In genomic region chr13:100089633-100090032, GRCh38 we compare ENCODE assay signal across 8 cellular contexts. TPM values are rescaled to one million over a fixed set of nuclear protein-coding genes. Genes with fewer than 3 reads are reported as not detected.
DNase-seq lines count a peak whose midpoint lies in the region; ATAC-seq and TF ChIP-seq lines count a peak whose summit lies in the region.

No MANE protein-coding gene starts in this region.

- peak overlapping the region; percentile 76 for H3K4me3 ChIP-seq in iPS-20b (ENCODE audit: low read length)

- CTCF ChIA-PET in HEK293T (lab: Yijun Ruan, JAX) = interaction anchor here (0.6 kb wide), 1 partner anchor 395 kb away, joined by 3 read pairs; no protein-coding TSS in a partner anchor

- H3K4me1 ChIP-seq in iPS-20b (ENCODE audit: insufficient read depth, low read length) = peaks cover 7% of the 10 kb centered on the region

- peak; percentile 4 for DNase-seq in stimulated activated CD4-positive, alpha-beta T cell treated with anti-CD3 and anti-CD28 coated beads, Interleukin-4, amount 100 ng/mL, for 24 hours
- no peak for DNase-seq in stimulated activated CD4-positive, alpha-beta T cell treated with anti-CD3 and anti-CD28 coated beads, Interleukin-2, amount 100 ng/mL, for 48 hours
- DNase-seq in HEK293T (ENCODE audit: extremely low spot score) (no peak), NCI-H345 treated with DMSO at 0.1 percent for 48 hours (lab: John Stamatoyannopoulos, UW; ENCODE audit: unreplicated experiment) (no peak)

- no peaks in the 10 kb centered on the region for H3K4me1 Mint-ChIP-seq in activated T-helper 17 cell treated with anti-CD3 and anti-CD28 coated beads, Interleukin-2, amount 50 U/mL, for 72 hours
- H3K4me1 Mint-ChIP-seq in stimulated activated naive CD8-positive, alpha-beta T cell treated with anti-CD3 and anti-CD28 coated beads, Interleukin-15, Interleukin-2, amounts not matched to agents 100 ng/mL and 50 ng/mL, for 24 hours (ENCODE audit: low read depth) = peaks cover 19% of the 10 kb centered on the region

- H3K9ac ChIP-seq in iPS-20b (ENCODE audit: low read depth, low read length) = peak overlapping the region; percentile 73; the same call in 1 of the 2 replicates

- no peaks in the 10 kb centered on the region for H3K27me3 ChIP-seq in iPS-20b (ENCODE audit: insufficient read depth, low read length)

- peaks cover 22% of the 10 kb centered on the region for H3K36me3 ChIP-seq in iPS-20b (ENCODE audit: insufficient read depth, low read depth, low read length)

- H3K27ac ChIP-seq in iPS-20b (ENCODE audit: low read length) = peak overlapping the region; percentile 51

- H3K4me3 Mint-ChIP-seq in activated T-helper 17 cell treated with anti-CD3 and anti-CD28 coated beads, Interleukin-2, amount 50 U/mL, for 72 hours = peak overlapping the region; percentile 96
- H3K4me3 Mint-ChIP-seq in stimulated activated naive CD8-positive, alpha-beta T cell treated with anti-CD3 and anti-CD28 coated beads, Interleukin-15, Interleukin-2, amounts not matched to agents 100 ng/mL and 50 ng/mL, for 24 hours = peak overlapping the region; percentile 93

- POLR2A ChIA-PET in HEK293T (lab: Yijun Ruan, JAX) = interaction anchor here (0.5 to 1.9 kb wide), 10 partner anchors 9 to 119 kb away, joined by 3 to 17 read pairs (median 4); partner anchors contain the start of genes ZIC2 and ZIC5

- no peaks in the 10 kb centered on the region for H3K36me3 Mint-ChIP-seq in activated T-helper 17 cell treated with anti-CD3 and anti-CD28 coated beads, Interleukin-2, amount 50 U/mL, for 72 hours (ENCODE audit: low read depth)
- peaks cover 9% of the 10 kb centered on the region for H3K36me3 Mint-ChIP-seq in stimulated activated naive CD8-positive, alpha-beta T cell treated with anti-CD3 and anti-CD28 coated beads, Interleukin-15, Interleukin-2, amounts not matched to agents 100 ng/mL and 50 ng/mL, for 24 hours (ENCODE audit: low read depth)

- ATAC-seq in HG03135 (IDR thresholded peaks at IDR 0.05; ENCODE audit: unreplicated experiment) = peak; percentile 49
- peak; percentile 72 for ATAC-seq in activated T-helper 17 cell treated with anti-CD3 and anti-CD28 coated beads, Interleukin-2, amount 50 U/mL, for 72 hours (replicated peaks)

- H3K27ac Mint-ChIP-seq in activated T-helper 17 cell treated with anti-CD3 and anti-CD28 coated beads, Interleukin-2, amount 50 U/mL, for 72 hours = peak overlapping the region; percentile 86
- peak overlapping the region; percentile 65 for H3K27ac Mint-ChIP-seq in stimulated activated naive CD8-positive, alpha-beta T cell treated with anti-CD3 and anti-CD28 coated beads, Interleukin-15, Interleukin-2, amounts not matched to agents 100 ng/mL and 50 ng/mL, for 24 hours

- no peaks in the 10 kb centered on the region for H3K9me3 Mint-ChIP-seq in activated T-helper 17 cell treated with anti-CD3 and anti-CD28 coated beads, Interleukin-2, amount 50 U/mL, for 72 hours
- no peaks in the 10 kb centered on the region for H3K9me3 Mint-ChIP-seq in stimulated activated naive CD8-positive, alpha-beta T cell treated with anti-CD3 and anti-CD28 coated beads, Interleukin-15, Interleukin-2, amounts not matched to agents 100 ng/mL and 50 ng/mL, for 24 hours

- H3K27me3 Mint-ChIP-seq in activated T-helper 17 cell treated with anti-CD3 and anti-CD28 coated beads, Interleukin-2, amount 50 U/mL, for 72 hours = no peaks in the 10 kb centered on the region
- no peaks in the 10 kb centered on the region for H3K27me3 Mint-ChIP-seq in stimulated activated naive CD8-positive, alpha-beta T cell treated with anti-CD3 and anti-CD28 coated beads, Interleukin-15, Interleukin-2, amounts not matched to agents 100 ng/mL and 50 ng/mL, for 24 hours

- no peaks in the 10 kb centered on the region for H3K9me3 ChIP-seq in iPS-20b (ENCODE audit: insufficient read depth, low read depth, low read length)

TF ChIP-seq in HEK293T, 16 proteins besides CTCF, POLR2A, EP300 and RAD21:
- TF ChIP-seq NFRKB (IDR thresholded peaks at IDR 0.05) (no peak), BHLHE40 (IDR thresholded peaks at IDR 0.05; ENCODE audit: borderline replicate concordance) (no peak), HDGF (IDR thresholded peaks at IDR 0.05; ENCODE audit: borderline replicate concordance) (no peak), L3MBTL2 (conservative IDR thresholded peaks at IDR 0.05) (no peak), ARNT (IDR thresholded peaks at IDR 0.05) (no peak), CTBP1 (IDR thresholded peaks at IDR 0.05; ENCODE audit: borderline replicate concordance) (no peak), PKNOX1 (IDR thresholded peaks at IDR 0.05) (no peak; the same call in 1 of the 2 replicates), LEF1 (IDR thresholded peaks at IDR 0.05; ENCODE audit: borderline replicate concordance) (no peak), ZNF384 (IDR thresholded peaks at IDR 0.05) (no peak), ELF4 (IDR thresholded peaks at IDR 0.05) (no peak)

RNA-seq across cellular contexts. Expression of gene PCCA, which starts 0.7 kb away (rescaled TPM):
- 10 to 100 TPM in 1 of 2 donors, 1 to 10 TPM in 1; 7.2 to 14.6 TPM for total RNA-seq in activated T-helper 17 cell treated with anti-CD3 and anti-CD28 coated beads, Interleukin-2, amount 50 U/mL, for 72 hours
